In genomic region chr6:145704153-145704781, GRCh38 we compare ENCODE assay signal across 10 cellular contexts. TPM values are rescaled to one million over a fixed set of nuclear protein-coding genes. Genes with fewer than 3 reads are reported as not detected.
A peak's percentile ranks its signal among the peaks of the same experiment; 100 is the strongest.
DNase-seq lines count a peak whose midpoint lies in the region; ATAC-seq and TF ChIP-seq lines count a peak whose summit lies in the region.
"Had no signal": no experiment of that assay in that cellular context is flagged by ENCODE, and none has a peak within 500 bp of the region (broad histone marks: within the 10 kb centered on the region; RNA-seq: fewer than 3 reads in every experiment).

No MANE protein-coding gene starts in this region.

- no peak overlapping the region for H2AFZ ChIP-seq in KMS-11 (ENCODE audit: low read depth)

- no peaks in the 10 kb centered on the region for H3K27me3 ChIP-seq in CD8-positive, alpha-beta T cell (ENCODE audit: insufficient read depth, low read length)
- no peaks in the 10 kb centered on the region for H3K27me3 ChIP-seq in KMS-11 (ENCODE audit: insufficient read depth, low read depth)
- H3K27me3 ChIP-seq in adrenal gland: no peaks in the 10 kb centered on the region
- no peaks in the 10 kb centered on the region for H3K27me3 ChIP-seq in right lobe of liver
- H3K27me3 ChIP-seq in gastrocnemius medialis: no peaks in the 10 kb centered on the region
- H3K27me3 ChIP-seq: SJSA1 had no signal

- CTCF ChIA-PET in CD8-positive, alpha-beta T cell (lab: Charles Lee): interaction anchor here (0.6 to 1.9 kb wide), 6 partner anchors 8 to 184 kb away, joined by 3 to 5 read pairs (median 3); partner anchors contain the start of gene EPM2A

- no peak overlapping the region for H3K9ac ChIP-seq in KMS-11

- H3K36me3 ChIP-seq in CD8-positive, alpha-beta T cell (ENCODE audit: insufficient read depth, low read length): no peaks in the 10 kb centered on the region
- H3K36me3 ChIP-seq in KMS-11 (ENCODE audit: insufficient read depth): no peaks in the 10 kb centered on the region
- H3K36me3 ChIP-seq in adrenal gland (replicated peaks in 1 of 2): no peaks in the 10 kb centered on the region
- H3K36me3 ChIP-seq in right lobe of liver: no peaks in the 10 kb centered on the region
- peaks cover 0 to 6% of the 10 kb centered on the region in 2 donors for H3K36me3 ChIP-seq in gastrocnemius medialis

- H3K4me2 ChIP-seq in KMS-11: no peak overlapping the region

- H4K20me1 ChIP-seq in KMS-11 (ENCODE audit: insufficient read depth): no peaks in the 10 kb centered on the region

- no peak for DNase-seq in CD8-positive, alpha-beta T cell
- DNase-seq in adrenal gland (no peak), right lobe of liver (no peak), gastrocnemius medialis (no peak)
- DNase-seq in activated T-cell treated with anti-CD3 and anti-CD28 coated beads, Interleukin-2, amount 50 U/mL, for 24 hours: no peak

- H3K4me1 Mint-ChIP-seq in CD8-positive, alpha-beta T cell (ENCODE audit: low read depth): peaks cover 6% of the 10 kb centered on the region
- H3K4me1 Mint-ChIP-seq in activated T-cell treated with anti-CD3 and anti-CD28 coated beads, Interleukin-2, amount 50 U/mL, for 24 hours (ENCODE audit: low read depth): peaks cover 21% of the 10 kb centered on the region

- no peak for ATAC-seq in CD8-positive, alpha-beta T cell
- ATAC-seq in right lobe of liver (no peak), gastrocnemius medialis (no peak), GM21619 (IDR thresholded peaks at IDR 0.05; ENCODE audit: unreplicated experiment) (no peak), HG02678 (IDR thresholded peaks at IDR 0.05; ENCODE audit: unreplicated experiment) (no peak)

- in situ Hi-C loops in gastrocnemius medialis (cut with MboI; ENCODE audit: low sequenced_read_pairs in 4 of 4): no loop called here

- H3K4me1 ChIP-seq in CD8-positive, alpha-beta T cell (ENCODE audit: insufficient read depth, low read length): no peaks in the 10 kb centered on the region
- H3K4me1 ChIP-seq in KMS-11 (ENCODE audit: low read depth, poor library complexity, severe bottlenecking) (no peaks in the 10 kb centered on the region), adrenal gland (replicated peaks in 1 of 2) (peaks cover 0 to 3% of the 10 kb centered on the region in 2 donors), right lobe of liver (no peaks in the 10 kb centered on the region), gastrocnemius medialis (peaks cover 11 to 34% of the 10 kb centered on the region in 2 donors)

- no peaks in the 10 kb centered on the region for H3K9me3 ChIP-seq in CD8-positive, alpha-beta T cell (ENCODE audit: low read length)
- H3K9me3 ChIP-seq in adrenal gland (replicated peaks in 1 of 3) (no peaks in the 10 kb centered on the region), right lobe of liver (no peaks in the 10 kb centered on the region), gastrocnemius medialis (no peaks in the 10 kb centered on the region)
- H3K9me3 ChIP-seq: SJSA1 had no signal

- peak; percentile 67 for TF ChIP-seq CTCF in CD8-positive, alpha-beta T cell (IDR thresholded peaks at IDR 0.05)
- TF ChIP-seq CTCF in KMS-11 (conservative IDR thresholded peaks at IDR 0.05; ENCODE audit: low read depth, low read length) (peak; percentile 62), adrenal gland (IDR thresholded peaks at IDR 0.05) (peak in 5 of 6 experiments; percentile 29 to 77 (median 52)), right lobe of liver (IDR thresholded peaks at IDR 0.05) (peak; percentile 23 to 67 (median 62)), gastrocnemius medialis (IDR thresholded peaks at IDR 0.05 in 4 of 5, conservative IDR thresholded peaks at IDR 0.05 in 1 of 5) (peak in 2 of 5 experiments; percentile 42 to 61)

- POLR2A ChIA-PET in CD8-positive, alpha-beta T cell (lab: Charles Lee): no interaction called here

- no peak overlapping the region for H3K4me3 ChIP-seq in CD8-positive, alpha-beta T cell (ENCODE audit: low read depth, low read length)
- H3K4me3 ChIP-seq in KMS-11 (IDR thresholded peaks at IDR 0.05; ENCODE audit: insufficient read depth, low read depth, low read length) (no peak overlapping the region), adrenal gland (no peak overlapping the region), right lobe of liver (no peak overlapping the region), gastrocnemius medialis (no peak overlapping the region)
- H3K4me3 ChIP-seq: SJSA1, skin epidermis had no signal

- no peak overlapping the region for H3K27ac ChIP-seq in CD8-positive, alpha-beta T cell (ENCODE audit: low read depth, low read length)
- H3K27ac ChIP-seq in KMS-11: no peak overlapping the region
- no peak overlapping the region for H3K27ac ChIP-seq in adrenal gland
- no peak overlapping the region for H3K27ac ChIP-seq in right lobe of liver
- H3K27ac ChIP-seq in gastrocnemius medialis: no peak overlapping the region
- H3K27ac ChIP-seq: SJSA1, skin epidermis had no signal

- no peak overlapping the region for H3K4me3 Mint-ChIP-seq in CD8-positive, alpha-beta T cell
- no peak overlapping the region for H3K4me3 Mint-ChIP-seq in activated T-cell treated with anti-CD3 and anti-CD28 coated beads, Interleukin-2, amount 50 U/mL, for 24 hours

- no peaks in the 10 kb centered on the region for H3K79me2 ChIP-seq in KMS-11 (ENCODE audit: insufficient read depth, low read depth)

- no peak overlapping the region for H3K27ac Mint-ChIP-seq in CD8-positive, alpha-beta T cell
- no peak overlapping the region for H3K27ac Mint-ChIP-seq in activated T-cell treated with anti-CD3 and anti-CD28 coated beads, Interleukin-2, amount 50 U/mL, for 24 hours

- no peaks in the 10 kb centered on the region for H3K27me3 Mint-ChIP-seq in CD8-positive, alpha-beta T cell (ENCODE audit: low read depth)
- no peaks in the 10 kb centered on the region for H3K27me3 Mint-ChIP-seq in activated T-cell treated with anti-CD3 and anti-CD28 coated beads, Interleukin-2, amount 50 U/mL, for 24 hours

- peaks cover 22% of the 10 kb centered on the region for H3K36me3 Mint-ChIP-seq in CD8-positive, alpha-beta T cell
- peaks cover 14% of the 10 kb centered on the region for H3K36me3 Mint-ChIP-seq in activated T-cell treated with anti-CD3 and anti-CD28 coated beads, Interleukin-2, amount 50 U/mL, for 24 hours (ENCODE audit: low read depth)

- intact Hi-C loops in CD8-positive, alpha-beta T cell (cut with DNase I, micrococcal nuclease): no loop called here
- intact Hi-C loops in adrenal gland (cut with DNase I) (no loop called here), right lobe of liver (cut with DNase I) (no loop called here), gastrocnemius medialis (cut with DNase I; ENCODE audit: low total_unique reads) (no loop called here)

- WGBS in adrenal gland, 4 donors: 32 to 44% (median 36%) methylated on average over 3 of the region's 3 CpGs
- 36% methylated on average over 3 of the region's 3 CpGs for WGBS in right lobe of liver (ENCODE audit: insufficient coverage, low coverage, low lambda C conversion rate, missing lambda C conversion rate)

- peaks cover 2% of the 10 kb centered on the region for H3K9me3 Mint-ChIP-seq in CD8-positive, alpha-beta T cell
- peaks cover 6% of the 10 kb centered on the region for H3K9me3 Mint-ChIP-seq in activated T-cell treated with anti-CD3 and anti-CD28 coated beads, Interleukin-2, amount 50 U/mL, for 24 hours

- no peak for TF ChIP-seq POLR2A in adrenal gland (IDR thresholded peaks at IDR 0.05)
- no peak for TF ChIP-seq POLR2A in right lobe of liver (IDR thresholded peaks at IDR 0.05)
- TF ChIP-seq POLR2A in gastrocnemius medialis (IDR thresholded peaks at IDR 0.05): no peak

RNA-seq across cellular contexts. Expression of gene EPM2A, which starts 31.1 kb away (rescaled TPM):
- total RNA-seq in CD8-positive, alpha-beta T cell: 10 to 100 TPM in 1 of 2 experiments, 1 to 10 TPM in 1; 7.5 to 10.3 TPM
- total RNA-seq in adrenal gland: 10 to 100 TPM; 10.2 to 32.8 (median 13.3) TPM
- 10 to 100 TPM in 1 of 3 donors, 1 to 10 TPM in 2; 3.8 to 14.2 (median 4.8) TPM for polyA plus RNA-seq in adrenal gland
- 1 to 10 TPM; 4.7 to 8.7 (median 6.8) TPM for total RNA-seq in right lobe of liver
- 10 to 100 TPM; 51.9 to 100.0 (median 68.2) TPM for total RNA-seq in gastrocnemius medialis
